ENCODE assay signal across 1 cellular context in genomic region chr6:54801669-54802068, GRCh38.
TF ChIP-seq lines count a peak whose summit lies in the region.

No MANE protein-coding gene starts in this region.

TF ChIP-seq in HEK293, 187 proteins besides CTCF, POLR2A, EP300 and RAD21 (continued from another document):
- TF ChIP-seq ZFHX2 (tag by site-specific recombination; conservative IDR thresholded peaks at IDR 0.05) (no peak), ZNF596 (tag by site-specific recombination; IDR thresholded peaks at IDR 0.05) (no peak), BCL11B (tag by site-specific recombination; IDR thresholded peaks at IDR 0.05; ENCODE audit: low read depth) (no peak), ZNF571 (tag by site-specific recombination; IDR thresholded peaks at IDR 0.05) (no peak), ZNF350 (tag by site-specific recombination; IDR thresholded peaks at IDR 0.05) (no peak), ZNF843 (tag by site-specific recombination; IDR thresholded peaks at IDR 0.05) (peak; percentile 33; the same call in 1 of the 2 replicates), ZNF157 (tag by site-specific recombination; IDR thresholded peaks at IDR 0.05) (no peak), ZNF114 (tag by site-specific recombination; IDR thresholded peaks at IDR 0.05) (no peak), ZNF423 (tag by site-specific recombination; IDR thresholded peaks at IDR 0.05) (no peak), FEZF1 (tag by site-specific recombination; IDR thresholded peaks at IDR 0.05) (peak; percentile 29; the same call in 1 of the 2 replicates), ZNF610 (tag by site-specific recombination; IDR thresholded peaks at IDR 0.05; ENCODE audit: borderline replicate concordance) (no peak), ZNF223 (tag by site-specific recombination; IDR thresholded peaks at IDR 0.05) (no peak), ZFP69B (tag by site-specific recombination; IDR thresholded peaks at IDR 0.05) (no peak), ZNF473 (tag by site-specific recombination; IDR thresholded peaks at IDR 0.05) (no peak), ZNF335 (tag by site-specific recombination; conservative IDR thresholded peaks at IDR 0.05) (peak; percentile 40), HIC1 (tag by site-specific recombination; IDR thresholded peaks at IDR 0.05) (peak; percentile 95), ZNF202 (tag by site-specific recombination; IDR thresholded peaks at IDR 0.05; ENCODE audit: borderline replicate concordance) (no peak), ZNF221 (tag by site-specific recombination; IDR thresholded peaks at IDR 0.05; ENCODE audit: borderline replicate concordance) (no peak), ZNF146 (tag by site-specific recombination; IDR thresholded peaks at IDR 0.05) (no peak), HOXD13 (CRISPR knock-in tag; IDR thresholded peaks at IDR 0.05; ENCODE audit: borderline replicate concordance) (no peak), ZBTB44 (tag by site-specific recombination; IDR thresholded peaks at IDR 0.05) (0 out of 2 replicates have a peak, but pooled peaks have one; percentile 28), ZIC2 (tag by site-specific recombination; IDR thresholded peaks at IDR 0.05) (no peak), ZNF133 (tag by site-specific recombination; IDR thresholded peaks at IDR 0.05) (no peak), ZXDB (tag by site-specific recombination; IDR thresholded peaks at IDR 0.05) (0 out of 2 replicates have a peak, but pooled peaks have one; percentile 37), PRDM1 (tag by site-specific recombination; IDR thresholded peaks at IDR 0.05) (no peak), GFI1B (tag by site-specific recombination; IDR thresholded peaks at IDR 0.05) (peak; percentile 75), GLI4 (tag by site-specific recombination; IDR thresholded peaks at IDR 0.05) (no peak), ZNF10 (tag by site-specific recombination; IDR thresholded peaks at IDR 0.05) (peak; percentile 22; the same call in 1 of the 2 replicates), ZNF660 (tag by site-specific recombination; IDR thresholded peaks at IDR 0.05) (no peak; the same call in none of the 2 replicates), RBAK (tag by site-specific recombination; IDR thresholded peaks at IDR 0.05) (no peak), ZNF837 (tag by site-specific recombination; IDR thresholded peaks at IDR 0.05) (no peak), ZNF416 (tag by site-specific recombination; IDR thresholded peaks at IDR 0.05) (no peak), ZNF501 (tag by site-specific recombination; IDR thresholded peaks at IDR 0.05) (no peak), ZNF214 (tag by site-specific recombination; IDR thresholded peaks at IDR 0.05; ENCODE audit: borderline replicate concordance) (no peak), ZNF19 (tag by site-specific recombination; IDR thresholded peaks at IDR 0.05; ENCODE audit: low read depth) (no peak), KLF17 (tag by site-specific recombination; IDR thresholded peaks at IDR 0.05) (peak; percentile 72; the same call in 1 of the 2 replicates), ZNF747 (tag by site-specific recombination; IDR thresholded peaks at IDR 0.05) (no peak), ZNF302 (tag by site-specific recombination; IDR thresholded peaks at IDR 0.05; ENCODE audit: low read depth) (no peak), KLF10 (tag by site-specific recombination; IDR thresholded peaks at IDR 0.05) (peak; percentile 84), PRDM10 (tag by site-specific recombination; IDR thresholded peaks at IDR 0.05) (no peak), KLF1 (tag by site-specific recombination; IDR thresholded peaks at IDR 0.05) (no peak), ZNF2 (tag by site-specific recombination; IDR thresholded peaks at IDR 0.05) (no peak), ZNF16 (tag by site-specific recombination; IDR thresholded peaks at IDR 0.05; ENCODE audit: low read depth) (no peak), ZBTB7A (tag by site-specific recombination; IDR thresholded peaks at IDR 0.05; ENCODE audit: low read depth) (no peak), ZFP3 (tag by site-specific recombination; IDR thresholded peaks at IDR 0.05; ENCODE audit: low read depth) (no peak), ZNF394 (tag by site-specific recombination; IDR thresholded peaks at IDR 0.05; ENCODE audit: borderline replicate concordance) (peak; percentile 70), ZNF639 (tag by site-specific recombination; IDR thresholded peaks at IDR 0.05) (peak; percentile 84), ZSCAN30 (tag by site-specific recombination; IDR thresholded peaks at IDR 0.05) (no peak; the same call in 1 of the 2 replicates)
- TF ChIP-seq, protein P1, sequence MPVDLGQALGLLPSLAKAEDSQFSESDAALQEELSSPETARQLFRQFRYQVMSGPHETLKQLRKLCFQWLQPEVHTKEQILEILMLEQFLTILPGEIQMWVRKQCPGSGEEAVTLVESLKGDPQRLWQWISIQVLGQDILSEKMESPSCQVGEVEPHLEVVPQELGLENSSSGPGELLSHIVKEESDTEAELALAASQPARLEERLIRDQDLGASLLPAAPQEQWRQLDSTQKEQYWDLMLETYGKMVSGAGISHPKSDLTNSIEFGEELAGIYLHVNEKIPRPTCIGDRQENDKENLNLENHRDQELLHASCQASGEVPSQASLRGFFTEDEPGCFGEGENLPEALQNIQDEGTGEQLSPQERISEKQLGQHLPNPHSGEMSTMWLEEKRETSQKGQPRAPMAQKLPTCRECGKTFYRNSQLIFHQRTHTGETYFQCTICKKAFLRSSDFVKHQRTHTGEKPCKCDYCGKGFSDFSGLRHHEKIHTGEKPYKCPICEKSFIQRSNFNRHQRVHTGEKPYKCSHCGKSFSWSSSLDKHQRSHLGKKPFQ (tag by site-specific recombination; IDR thresholded peaks at IDR 0.05): no peak
- TF ChIP-seq, protein P2, sequence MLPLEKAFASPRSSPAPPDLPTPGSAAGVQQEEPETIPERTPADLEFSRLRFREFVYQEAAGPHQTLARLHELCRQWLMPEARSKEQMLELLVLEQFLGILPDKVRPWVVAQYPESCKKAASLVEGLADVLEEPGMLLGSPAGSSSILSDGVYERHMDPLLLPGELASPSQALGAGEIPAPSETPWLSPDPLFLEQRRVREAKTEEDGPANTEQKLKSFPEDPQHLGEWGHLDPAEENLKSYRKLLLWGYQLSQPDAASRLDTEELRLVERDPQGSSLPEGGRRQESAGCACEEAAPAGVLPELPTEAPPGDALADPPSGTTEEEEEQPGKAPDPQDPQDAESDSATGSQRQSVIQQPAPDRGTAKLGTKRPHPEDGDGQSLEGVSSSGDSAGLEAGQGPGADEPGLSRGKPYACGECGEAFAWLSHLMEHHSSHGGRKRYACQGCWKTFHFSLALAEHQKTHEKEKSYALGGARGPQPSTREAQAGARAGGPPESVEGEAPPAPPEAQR (tag by site-specific recombination; IDR thresholded peaks at IDR 0.05): no peak
- TF ChIP-seq, protein P3, sequence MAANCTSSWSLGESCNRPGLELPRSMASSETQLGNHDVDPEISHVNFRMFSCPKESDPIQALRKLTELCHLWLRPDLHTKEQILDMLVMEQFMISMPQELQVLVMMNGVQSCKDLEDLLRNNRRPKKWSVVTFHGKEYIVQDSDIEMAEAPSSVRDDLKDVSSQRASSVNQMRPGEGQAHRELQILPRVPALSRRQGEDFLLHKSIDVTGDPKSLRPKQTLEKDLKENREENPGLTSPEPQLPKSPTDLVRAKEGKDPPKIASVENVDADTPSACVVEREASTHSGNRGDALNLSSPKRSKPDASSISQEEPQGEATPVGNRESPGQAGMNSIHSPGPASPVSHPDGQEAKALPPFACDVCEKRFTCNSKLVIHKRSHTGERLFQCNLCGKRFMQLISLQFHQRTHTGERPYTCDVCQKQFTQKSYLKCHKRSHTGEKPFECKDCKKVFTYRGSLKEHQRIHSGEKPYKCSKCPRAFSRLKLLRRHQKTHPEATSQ (tag by site-specific recombination; IDR thresholded peaks at IDR 0.05): no peak
